8 cellular contexts compared by ENCODE assay signal in genomic region chr16:1942810-1943726, GRCh38. TPM values are rescaled to one million over a fixed set of nuclear protein-coding genes. Genes with fewer than 3 reads are reported as not detected.
DNase-seq lines count a peak whose midpoint lies in the region; ATAC-seq and TF ChIP-seq lines count a peak whose summit lies in the region.

A gene with protein sequence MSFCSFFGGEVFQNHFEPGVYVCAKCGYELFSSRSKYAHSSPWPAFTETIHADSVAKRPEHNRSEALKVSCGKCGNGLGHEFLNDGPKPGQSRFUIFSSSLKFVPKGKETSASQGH (minus strand): TSS chr16:1943199. CDS start chr16:1943156, 43 bp downstream.

- H4K20me1 ChIP-seq in BLaER1, result peaks cover 30% of the 10 kb centered on the region

- TF ChIP-seq CTCF in left lung (IDR thresholded peaks at IDR 0.05), result no peak

- H3K9me3 ChIP-seq in BLaER1, result no peaks in the 10 kb centered on the region
- no peaks in the 10 kb centered on the region for H3K9me3 ChIP-seq in left lung

- ATAC-seq in GM19351 (IDR thresholded peaks at IDR 0.05; ENCODE audit: unreplicated experiment) (peak; percentile 86), HG03521 (IDR thresholded peaks at IDR 0.05; ENCODE audit: unreplicated experiment) (peak; percentile 93), left lung (peak; percentile 97)

- peak within 1 kb of the TSS; percentile 79 for H3K9ac ChIP-seq in BLaER1

- peak within 1 kb of the TSS; percentile 69 for H3K27ac ChIP-seq in BLaER1
- peak within 1 kb of the TSS; percentile 62 to 93 for H3K27ac ChIP-seq in left lung

- H3K36me3 ChIP-seq in BLaER1, result peaks cover 14% of the 10 kb centered on the region
- peaks cover 0 to 33% of the 10 kb centered on the region in 2 donors for H3K36me3 ChIP-seq in left lung

- H3K27me3 ChIP-seq in BLaER1 (peaks cover 10% of the 10 kb centered on the region; the same call in 1 of the 2 replicates), left lung (no peaks in the 10 kb centered on the region)

- DNase-seq in NCI-H748 (lab: John Stamatoyannopoulos, UW; ENCODE audit: unreplicated experiment) (peak; percentile 97), cortex of kidney (lab: John Stamatoyannopoulos, UW) (peak; percentile 68), left lung (peak; percentile 99 to 100)
- DNase-seq in activated CD4-positive, alpha-beta T cell treated with anti-CD3 and anti-CD28 coated beads, Interleukin-2, amount 50 U/mL, for 1 hour, result peak; percentile 99
- DNase-seq in stimulated activated CD4-positive, alpha-beta T cell treated with anti-CD3 and anti-CD28 coated beads, Interleukin-2, amount 100 ng/mL, for 48 hours, result peak; percentile 99

- intact Hi-C loops in left lung (cut with DNase I), result no loop called here

- H3K4me2 ChIP-seq in BLaER1, result peak within 1 kb of the TSS; percentile 100

- H3K4me1 ChIP-seq in BLaER1, result peaks cover 46% of the 10 kb centered on the region
- peaks cover 6 to 53% of the 10 kb centered on the region in 2 donors for H3K4me1 ChIP-seq in left lung

- H3K4me3 ChIP-seq in BLaER1 (peak within 1 kb of the TSS; percentile 89), left lung (peak within 1 kb of the TSS; percentile 70 to 72)

RNA-seq across cellular contexts. Expression of the gene that starts here (rescaled TPM):
- 10 to 100 TPM; 26.1 to 66.7 TPM for total RNA-seq in left lung

Comparison
In these comparisons a context has a peak if more than half of its experiments do, and no peak if none do; other contexts are left out.
1. Peak in every context shown above with its lines: DNase-seq, ATAC-seq, H3K4me3 ChIP-seq and H3K27ac ChIP-seq.